In genomic region chr13:100790405-100790804, GRCh38 we compare ENCODE assay signal across 1 cellular context.
TF ChIP-seq lines count a peak whose summit lies in the region.

No MANE protein-coding gene starts in this region.

TF ChIP-seq in GM12878, 131 proteins besides CTCF, POLR2A, EP300 and RAD21 (continued from another document):
- TF ChIP-seq ZZZ3 (IDR thresholded peaks at IDR 0.05; ENCODE audit: control insufficient read depth, insufficient read length, low read depth) (no peak), RUNX3 (IDR thresholded peaks at IDR 0.05; ENCODE audit: low read length) (no peak), RFX5 (IDR thresholded peaks at IDR 0.05; ENCODE audit: low read depth, low read length) (no peak), CREB1 (IDR thresholded peaks at IDR 0.05; ENCODE audit: low read depth) (no peak), RB1 (IDR thresholded peaks at IDR 0.05; ENCODE audit: borderline replicate concordance) (no peak), IRF3 (IDR thresholded peaks at IDR 0.05) (no peak), BCLAF1 (IDR thresholded peaks at IDR 0.05) (no peak)
- TF ChIP-seq, protein P1, sequence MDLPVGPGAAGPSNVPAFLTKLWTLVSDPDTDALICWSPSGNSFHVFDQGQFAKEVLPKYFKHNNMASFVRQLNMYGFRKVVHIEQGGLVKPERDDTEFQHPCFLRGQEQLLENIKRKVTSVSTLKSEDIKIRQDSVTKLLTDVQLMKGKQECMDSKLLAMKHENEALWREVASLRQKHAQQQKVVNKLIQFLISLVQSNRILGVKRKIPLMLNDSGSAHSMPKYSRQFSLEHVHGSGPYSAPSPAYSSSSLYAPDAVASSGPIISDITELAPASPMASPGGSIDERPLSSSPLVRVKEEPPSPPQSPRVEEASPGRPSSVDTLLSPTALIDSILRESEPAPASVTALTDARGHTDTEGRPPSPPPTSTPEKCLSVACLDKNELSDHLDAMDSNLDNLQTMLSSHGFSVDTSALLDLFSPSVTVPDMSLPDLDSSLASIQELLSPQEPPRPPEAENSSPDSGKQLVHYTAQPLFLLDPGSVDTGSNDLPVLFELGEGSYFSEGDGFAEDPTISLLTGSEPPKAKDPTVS (IDR thresholded peaks at IDR 0.05; ENCODE audit: low read depth, low read length), result no peak
- TF ChIP-seq, protein P2, sequence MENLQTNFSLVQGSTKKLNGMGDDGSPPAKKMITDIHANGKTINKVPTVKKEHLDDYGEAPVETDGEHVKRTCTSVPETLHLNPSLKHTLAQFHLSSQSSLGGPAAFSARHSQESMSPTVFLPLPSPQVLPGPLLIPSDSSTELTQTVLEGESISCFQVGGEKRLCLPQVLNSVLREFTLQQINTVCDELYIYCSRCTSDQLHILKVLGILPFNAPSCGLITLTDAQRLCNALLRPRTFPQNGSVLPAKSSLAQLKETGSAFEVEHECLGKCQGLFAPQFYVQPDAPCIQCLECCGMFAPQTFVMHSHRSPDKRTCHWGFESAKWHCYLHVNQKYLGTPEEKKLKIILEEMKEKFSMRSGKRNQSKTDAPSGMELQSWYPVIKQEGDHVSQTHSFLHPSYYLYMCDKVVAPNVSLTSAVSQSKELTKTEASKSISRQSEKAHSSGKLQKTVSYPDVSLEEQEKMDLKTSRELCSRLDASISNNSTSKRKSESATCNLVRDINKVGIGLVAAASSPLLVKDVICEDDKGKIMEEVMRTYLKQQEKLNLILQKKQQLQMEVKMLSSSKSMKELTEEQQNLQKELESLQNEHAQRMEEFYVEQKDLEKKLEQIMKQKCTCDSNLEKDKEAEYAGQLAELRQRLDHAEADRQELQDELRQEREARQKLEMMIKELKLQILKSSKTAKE (IDR thresholded peaks at IDR 0.05; ENCODE audit: low read depth, poor library complexity, severe bottlenecking), result no peak
- TF ChIP-seq, protein P3, sequence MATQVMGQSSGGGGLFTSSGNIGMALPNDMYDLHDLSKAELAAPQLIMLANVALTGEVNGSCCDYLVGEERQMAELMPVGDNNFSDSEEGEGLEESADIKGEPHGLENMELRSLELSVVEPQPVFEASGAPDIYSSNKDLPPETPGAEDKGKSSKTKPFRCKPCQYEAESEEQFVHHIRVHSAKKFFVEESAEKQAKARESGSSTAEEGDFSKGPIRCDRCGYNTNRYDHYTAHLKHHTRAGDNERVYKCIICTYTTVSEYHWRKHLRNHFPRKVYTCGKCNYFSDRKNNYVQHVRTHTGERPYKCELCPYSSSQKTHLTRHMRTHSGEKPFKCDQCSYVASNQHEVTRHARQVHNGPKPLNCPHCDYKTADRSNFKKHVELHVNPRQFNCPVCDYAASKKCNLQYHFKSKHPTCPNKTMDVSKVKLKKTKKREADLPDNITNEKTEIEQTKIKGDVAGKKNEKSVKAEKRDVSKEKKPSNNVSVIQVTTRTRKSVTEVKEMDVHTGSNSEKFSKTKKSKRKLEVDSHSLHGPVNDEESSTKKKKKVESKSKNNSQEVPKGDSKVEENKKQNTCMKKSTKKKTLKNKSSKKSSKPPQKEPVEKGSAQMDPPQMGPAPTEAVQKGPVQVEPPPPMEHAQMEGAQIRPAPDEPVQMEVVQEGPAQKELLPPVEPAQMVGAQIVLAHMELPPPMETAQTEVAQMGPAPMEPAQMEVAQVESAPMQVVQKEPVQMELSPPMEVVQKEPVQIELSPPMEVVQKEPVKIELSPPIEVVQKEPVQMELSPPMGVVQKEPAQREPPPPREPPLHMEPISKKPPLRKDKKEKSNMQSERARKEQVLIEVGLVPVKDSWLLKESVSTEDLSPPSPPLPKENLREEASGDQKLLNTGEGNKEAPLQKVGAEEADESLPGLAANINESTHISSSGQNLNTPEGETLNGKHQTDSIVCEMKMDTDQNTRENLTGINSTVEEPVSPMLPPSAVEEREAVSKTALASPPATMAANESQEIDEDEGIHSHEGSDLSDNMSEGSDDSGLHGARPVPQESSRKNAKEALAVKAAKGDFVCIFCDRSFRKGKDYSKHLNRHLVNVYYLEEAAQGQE (IDR thresholded peaks at IDR 0.05; ENCODE audit: low read depth, low read length), result no peak
